In genomic region chr17:81684442-81684911, GRCh38 we compare ENCODE assay signal across 8 cellular contexts. TPM values are rescaled to one million over a fixed set of nuclear protein-coding genes. Genes with fewer than 3 reads are reported as not detected.
DNase-seq lines count a peak whose midpoint lies in the region; ATAC-seq and TF ChIP-seq lines count a peak whose summit lies in the region.

No MANE protein-coding gene starts in this region.

- H3K27ac Mint-ChIP-seq in WTC11, result peak overlapping the region; percentile 84

- no peaks in the 10 kb centered on the region; the same call in 1 of the 2 replicates for H3K27me3 Mint-ChIP-seq in WTC11 (ENCODE audit: low read depth)

- peak; percentile 71 for DNase-seq in activated effector memory CD4-positive, alpha-beta T cell treated with anti-CD3 and anti-CD28 coated beads, Interleukin-2, amount 50 U/mL, for 16 hours
- no peak for DNase-seq in activated effector memory CD4-positive, alpha-beta T cell treated with Interleukin-2 at 50 U/mL for 16 hours
- no peak for DNase-seq in WTC11 (ENCODE audit: low spot score)
- DNase-seq in heart right ventricle, result no peak
- no peak for DNase-seq in smooth muscle cell (lab: John Stamatoyannopoulos, UW; ENCODE audit: unreplicated experiment)
- DNase-seq in SHP77 treated with DMSO at 0.1 percent for 48 hours (lab: John Stamatoyannopoulos, UW), result no peak
- no peak for DNase-seq in SK-N-DZ (ENCODE audit: low spot score)

- H2AFZ ChIP-seq in smooth muscle cell (ENCODE audit: low read depth), result no peak overlapping the region

- peak overlapping the region; percentile 82 for H3K4me3 Mint-ChIP-seq in WTC11

- H3K4me1 ChIP-seq in heart right ventricle (peaks cover 15 to 55% (median 32%) of the 10 kb centered on the region in 9 donors), smooth muscle cell (ENCODE audit: low read depth) (peaks cover 18% of the 10 kb centered on the region)

- peak overlapping the region; percentile 71 to 100 (median 95) for H3K4me3 ChIP-seq in heart right ventricle
- peak overlapping the region; percentile 98 for H3K4me3 ChIP-seq in smooth muscle cell

- no peaks in the 10 kb centered on the region for H3K9me3 ChIP-seq in heart right ventricle
- H3K9me3 ChIP-seq in smooth muscle cell (replicated peaks; ENCODE audit: low read depth), result no peaks in the 10 kb centered on the region

- POLR2A ChIA-PET in WTC11 (lab: Charles Lee), result interaction anchor here (1.2 kb wide), 1 partner anchor 19 kb away, joined by 3 read pairs; no protein-coding TSS in a partner anchor

- WGBS in heart right ventricle, 2 donors, result 2 to 6% methylated on average over 16 of the region's 16 CpGs
- 16% methylated on average over 16 of the region's 16 CpGs for WGBS in smooth muscle cell (ENCODE audit: low lambda C conversion rate)

- peak overlapping the region; percentile 99 for H3K9ac ChIP-seq in smooth muscle cell (ENCODE audit: low read depth)

- H3K9me3 Mint-ChIP-seq in WTC11, result no peaks in the 10 kb centered on the region

- intact Hi-C loops in heart right ventricle (cut with DNase I), result no loop called here

- TF ChIP-seq CTCF in WTC11 (IDR thresholded peaks at IDR 0.05) (no peak), heart right ventricle (IDR thresholded peaks at IDR 0.05) (no peak), smooth muscle cell (IDR thresholded peaks at IDR 0.05; ENCODE audit: borderline replicate concordance, insufficient read depth, poor library complexity, severe bottlenecking) (no peak)

- H3K27me3 ChIP-seq in heart right ventricle (no peaks in the 10 kb centered on the region), smooth muscle cell (ENCODE audit: low read depth) (no peaks in the 10 kb centered on the region)

- peak overlapping the region; percentile 95 for H3K4me2 ChIP-seq in smooth muscle cell

- CTCF ChIA-PET in WTC11 (lab: Charles Lee), result interaction anchor here (1.1 to 2.7 kb wide), 6 partner anchors 9 to 185 kb away, joined by 3 to 15 read pairs (median 6); partner anchors contain the start of gene MRPL12

- ATAC-seq in WTC11, result no peak
- ATAC-seq in heart right ventricle, result peak in 1 of 8 donors; percentile 39
- no peak for ATAC-seq in HG02588 (IDR thresholded peaks at IDR 0.05; ENCODE audit: unreplicated experiment)

- H3K36me3 Mint-ChIP-seq in WTC11, result peaks cover 25% of the 10 kb centered on the region

- no peaks in the 10 kb centered on the region for H3F3A ChIP-seq in smooth muscle cell (ENCODE audit: low read depth)

- H3K27ac ChIP-seq in heart right ventricle (peak overlapping the region in 9 of 10 donors; percentile 74 to 96 (median 91)), smooth muscle cell (ENCODE audit: low read depth) (peak overlapping the region; percentile 98)

- H3K79me2 ChIP-seq in smooth muscle cell (ENCODE audit: low read depth), result peaks cover 88% of the 10 kb centered on the region

- H3K4me1 Mint-ChIP-seq in WTC11, result peaks cover 12% of the 10 kb centered on the region

- H3K36me3 ChIP-seq in heart right ventricle (peaks cover 0 to 59% (median 31%) of the 10 kb centered on the region in 9 donors), smooth muscle cell (ENCODE audit: low read depth) (no peaks in the 10 kb centered on the region)

- H4K20me1 ChIP-seq in smooth muscle cell (ENCODE audit: low read depth), result peaks cover 55% of the 10 kb centered on the region

TF ChIP-seq in WTC11, 78 proteins besides CTCF, POLR2A, EP300 and RAD21:
- 0 out of 2 replicates have a peak, but pooled peaks have one; percentile 50 for TF ChIP-seq SMAD3 (CRISPR knock-in tag; IDR thresholded peaks at IDR 0.05; ENCODE audit: borderline replicate concordance)
- 0 out of 2 replicates have a peak, but pooled peaks have one; percentile 5 for TF ChIP-seq RELA (CRISPR knock-in tag; IDR thresholded peaks at IDR 0.05; ENCODE audit: borderline replicate concordance)
- TF ChIP-seq ZNF423 (CRISPR knock-in tag; IDR thresholded peaks at IDR 0.05), result no peak

RNA-seq across cellular contexts. Expression of gene HGS, which starts 0.7 kb away (rescaled TPM):
- 83.7 to 113 TPM (median 90.8 TPM) in 3 replicates for total RNA-seq in WTC11 (2021)
- 10 to 100 TPM; 33.1 to 53.7 (median 37.8) TPM for total RNA-seq in heart right ventricle
- 100 to 1,000 TPM in 1 of 2 donors, 10 to 100 TPM in 1; 83.0 to 102 TPM for polyA plus RNA-seq in heart right ventricle
- 64.9 and 68.0 TPM in 2 replicates for total RNA-seq in smooth muscle cell
- polyA plus RNA-seq in smooth muscle cell, result 164 and 194 TPM in 2 replicates
- polyA plus RNA-seq in SK-N-DZ (2014; cell fraction: cytosol; rRNA removed), result 132 and 162 TPM in 2 replicates
- 496 and 524 TPM in 2 replicates for polyA plus RNA-seq in SK-N-DZ (2014; cell fraction: nucleus; rRNA removed)

RNA-seq across cellular contexts. Expression of gene ARL16, which starts 0.9 kb away (rescaled TPM):
- total RNA-seq in WTC11 (2021) (44.7 to 46.7 TPM (median 45.4 TPM) in 3 replicates), heart right ventricle (10 to 100 TPM; 11.1 to 19.1 (median 15.7) TPM), smooth muscle cell (22.3 and 24.0 TPM in 2 replicates)
- polyA plus RNA-seq in heart right ventricle (10 to 100 TPM; 29.1 to 41.2 TPM), smooth muscle cell (62.1 and 77.3 TPM in 2 replicates)
- 88.8 and 96.3 TPM in 2 replicates for polyA plus RNA-seq in SK-N-DZ (2014; cell fraction: cytosol; rRNA removed)
- polyA plus RNA-seq in SK-N-DZ (2014; cell fraction: nucleus; rRNA removed), result 36.8 and 45.3 TPM in 2 replicates

RNA-seq across cellular contexts. Expression of gene CCDC137, which starts 17.9 kb away (rescaled TPM):
- 34.3 to 36.8 TPM (median 35.2 TPM) in 3 replicates for total RNA-seq in WTC11 (2021)
- 1 to 10 TPM; 3.4 to 9.7 (median 5.4) TPM for total RNA-seq in heart right ventricle
- polyA plus RNA-seq in heart right ventricle, result 10 to 100 TPM; 11.3 to 14.4 TPM
- 5.0 and 8.1 TPM in 2 replicates for total RNA-seq in smooth muscle cell
- polyA plus RNA-seq in smooth muscle cell, result 24.6 and 30.2 TPM in 2 replicates
- 29.5 and 37.1 TPM in 2 replicates for polyA plus RNA-seq in SK-N-DZ (2014; cell fraction: cytosol; rRNA removed)
- polyA plus RNA-seq in SK-N-DZ (2014; cell fraction: nucleus; rRNA removed), result 29.1 and 36.7 TPM in 2 replicates

RNA-seq across cellular contexts. Expression of gene OXLD1, which starts 18.1 kb away (rescaled TPM):
- total RNA-seq in WTC11 (2021) (47.0 to 49.6 TPM (median 48.1 TPM) in 3 replicates), heart right ventricle (10 to 100 TPM; 12.6 to 21.6 (median 17.9) TPM), smooth muscle cell (13.0 and 26.6 TPM in 2 replicates)
- polyA plus RNA-seq in heart right ventricle (10 to 100 TPM; 36.0 to 51.8 TPM), smooth muscle cell (32.1 and 32.3 TPM in 2 replicates)
- polyA plus RNA-seq in SK-N-DZ (2014; cell fraction: cytosol; rRNA removed), result 91.7 and 101 TPM in 2 replicates
- polyA plus RNA-seq in SK-N-DZ (2014; cell fraction: nucleus; rRNA removed), result 118 and 167 TPM in 2 replicates

RNA-seq across cellular contexts. Expression of gene MRPL12, which starts 18.7 kb away (rescaled TPM):
- 134 to 139 TPM (median 136 TPM) in 3 replicates for total RNA-seq in WTC11 (2021)
- total RNA-seq in heart right ventricle, result 100 to 1,000 TPM; 105 to 216 (median 134) TPM
- polyA plus RNA-seq in heart right ventricle, result 100 to 1,000 TPM; 409 to 533 TPM
- 16.5 and 22.2 TPM in 2 replicates for total RNA-seq in smooth muscle cell
- 83.6 and 92.4 TPM in 2 replicates for polyA plus RNA-seq in smooth muscle cell
- 49.5 and 59.3 TPM in 2 replicates for polyA plus RNA-seq in SK-N-DZ (2014; cell fraction: cytosol; rRNA removed)
- 27.5 and 48.5 TPM in 2 replicates for polyA plus RNA-seq in SK-N-DZ (2014; cell fraction: nucleus; rRNA removed)
